In genomic region chr7:157431951-157432540, GRCh38 we compare ENCODE assay signal across 9 cellular contexts.
DNase-seq lines count a peak whose midpoint lies in the region; ATAC-seq and TF ChIP-seq lines count a peak whose summit lies in the region.
"Had no signal": no experiment of that assay in that cellular context is flagged by ENCODE, and none has a peak within 500 bp of the region (broad histone marks: within the 10 kb centered on the region; RNA-seq: fewer than 3 reads in every experiment).

No MANE protein-coding gene starts in this region.

- no peak for DNase-seq in HFFc6
- DNase-seq in coronary artery (ENCODE audit: low spot score) = no peak
- no peak for DNase-seq in nephron progenitor cell
- DNase-seq in NOMO-1 treated with DMSO at 0.1 percent for 48 hours (lab: John Stamatoyannopoulos, UW; ENCODE audit: unreplicated experiment) = no peak
- no peak for DNase-seq in prostate gland (ENCODE audit: low spot score)
- no peak for DNase-seq in Right ventricle myocardium inferior (ENCODE audit: missing footprints)
- DNase-seq in GM10266 (ENCODE audit: extremely low spot score) = no peak

- 71% methylated on average over 19 of the region's 22 CpGs for WGBS in prostate gland

- intact Hi-C loops in prostate gland (cut with DNase I) (loop anchor here (5.0 to 10.0 kb wide), 2 partner anchors 443 to 975 kb away; no protein-coding TSS in a partner anchor), Right ventricle myocardium inferior (cut with DNase I) (loop anchor here (5.0 kb wide), 2 partner anchors 445 to 975 kb away; no protein-coding TSS in a partner anchor)

- no peaks in the 10 kb centered on the region for H3K9me3 ChIP-seq in prostate gland
- H3K9me3 ChIP-seq: psoas muscle had no signal

- H3K4me3 ChIP-seq in coronary artery (peak overlapping the region; percentile 55), prostate gland (no peak overlapping the region)

- H3K27me3 Mint-ChIP-seq in HFFc6 (ENCODE audit: insufficient read depth) (peaks cover 3% of the 10 kb centered on the region), nephron progenitor cell (ENCODE audit: low read depth, poor library complexity) (peaks cover 23% of the 10 kb centered on the region)

- H3K27ac ChIP-seq in C4-2B = peak overlapping the region; percentile 43
- no peak overlapping the region for H3K27ac ChIP-seq in coronary artery
- no peak overlapping the region for H3K27ac ChIP-seq in prostate gland
- H3K27ac ChIP-seq: psoas muscle had no signal

- H3K9me3 Mint-ChIP-seq in HFFc6 (no peaks in the 10 kb centered on the region), nephron progenitor cell (no peaks in the 10 kb centered on the region)

- peak overlapping the region; percentile 70 for H3K4me3 Mint-ChIP-seq in HFFc6
- H3K4me3 Mint-ChIP-seq in nephron progenitor cell = peak overlapping the region; percentile 73

- H3K36me3 ChIP-seq in prostate gland = no peaks in the 10 kb centered on the region

- no peak for ATAC-seq in Right ventricle myocardium inferior

- TF ChIP-seq CTCF in C4-2B (conservative IDR thresholded peaks at IDR 0.05) (no peak), HFFc6 (IDR thresholded peaks at IDR 0.05) (no peak), coronary artery (IDR thresholded peaks at IDR 0.05) (no peak), nephron progenitor cell (IDR thresholded peaks at IDR 0.05) (no peak), prostate gland (IDR thresholded peaks at IDR 0.05) (no peak), GM10266 (IDR thresholded peaks at IDR 0.05; ENCODE audit: control insufficient read depth, insufficient read depth, low read depth, missing control alignments) (no peak)

- no peak for TF ChIP-seq POLR2A in prostate gland (IDR thresholded peaks at IDR 0.05)

- H3K27ac Mint-ChIP-seq in HFFc6 (peak overlapping the region; percentile 74; the same call in 1 of the 2 replicates), nephron progenitor cell (no peak overlapping the region)

- H3K4me1 ChIP-seq in prostate gland (replicated peaks) = no peaks in the 10 kb centered on the region

- peaks cover 20% of the 10 kb centered on the region for H3K4me1 Mint-ChIP-seq in HFFc6 (ENCODE audit: low read depth)
- H3K4me1 Mint-ChIP-seq in nephron progenitor cell = peaks cover 17% of the 10 kb centered on the region

- H3K36me3 Mint-ChIP-seq in HFFc6 (ENCODE audit: low read depth) (no peaks in the 10 kb centered on the region), nephron progenitor cell (ENCODE audit: low read depth) (no peaks in the 10 kb centered on the region)

- H3K27me3 ChIP-seq in prostate gland (replicated peaks; ENCODE audit: insufficient read depth) = no peaks in the 10 kb centered on the region
